8 cellular contexts compared by ENCODE assay signal in genomic region chr2:170873035-170873692, GRCh38. TPM values are rescaled to one million over a fixed set of nuclear protein-coding genes. Genes with fewer than 3 reads are reported as not detected.
DNase-seq lines count a peak whose midpoint lies in the region; ATAC-seq and TF ChIP-seq lines count a peak whose summit lies in the region.

No MANE protein-coding gene starts in this region.

- BruUV-seq in A673 (replicated peaks; lab: Mats Ljungman, UMichigan), result no TSS peak

- no peak overlapping the region for H3K27ac ChIP-seq in A673 (ENCODE audit: low read depth, low read length, poor library complexity, severe bottlenecking)

- CTCF ChIA-PET in A673 (lab: Charles Lee), result interaction anchor here (0.5 to 1.0 kb wide), 6 partner anchors 11 to 264 kb away, joined by 3 to 4 read pairs (median 4); partner anchors contain the start of genes GAD1 and GORASP2

- intact Hi-C loops in A673 (cut with micrococcal nuclease; ENCODE audit: unreplicated experiment), result loop anchor here (5.0 kb wide), 1 partner anchor 636 kb away; no protein-coding TSS in a partner anchor

- H3K9me3 ChIP-seq in A673 (ENCODE audit: low read depth, low read length, poor library complexity, severe bottlenecking), result no peaks in the 10 kb centered on the region

- no peak for TF ChIP-seq POLR2A in GM18505 (IDR thresholded peaks at IDR 0.05; ENCODE audit: borderline replicate concordance, extremely low read depth, insufficient read depth, insufficient read length)

- DNase-seq in A673 (ENCODE audit: low spot score), result peak; percentile 78
- peak; percentile 89 for DNase-seq in NCI-H2227 (lab: John Stamatoyannopoulos, UW; ENCODE audit: unreplicated experiment)
- peak; percentile 54 for DNase-seq in activated CD4-positive, alpha-beta T cell treated with anti-CD3 and anti-CD28 coated beads for 1 hour
- DNase-seq in choroid plexus epithelial cell (ENCODE audit: low read depth), result peak; percentile 76
- peak; percentile 78 for DNase-seq in left lobe of liver (ENCODE audit: low spot score)
- peak; percentile 78 to 80 for DNase-seq in stimulated activated CD4-positive, alpha-beta T cell treated with anti-CD3 and anti-CD28 coated beads, Interleukin-2, amount 100 ng/mL, for 48 hours

- peak; percentile 83 for ATAC-seq in GM18505 (IDR thresholded peaks at IDR 0.05; ENCODE audit: unreplicated experiment)
- peak; percentile 87 for ATAC-seq in HG03045 (IDR thresholded peaks at IDR 0.05; ENCODE audit: unreplicated experiment)
- peak; percentile 99 for ATAC-seq in left lobe of liver

- peak; percentile 98 for TF ChIP-seq CTCF in A673 (conservative IDR thresholded peaks at IDR 0.05; ENCODE audit: low read depth, low read length)
- peak; percentile 94 for TF ChIP-seq CTCF in choroid plexus epithelial cell (conservative IDR thresholded peaks at IDR 0.05; ENCODE audit: low read depth, low read length)

- H3K36me3 ChIP-seq in A673 (ENCODE audit: insufficient read depth, low read length, poor library complexity, severe bottlenecking), result no peaks in the 10 kb centered on the region

- POLR2A ChIA-PET in A673 (lab: Charles Lee; ENCODE audit: low non-redundant PET), result no interaction called here

- no peaks in the 10 kb centered on the region for H3K27me3 ChIP-seq in A673 (replicated peaks; ENCODE audit: insufficient read depth, low read depth, low read length, poor library complexity)

- H3K4me1 ChIP-seq in A673 (ENCODE audit: insufficient read depth, low read length, poor library complexity, severe bottlenecking), result no peaks in the 10 kb centered on the region

- H3K4me3 ChIP-seq in A673 (ENCODE audit: low read depth, low read length, poor library complexity, severe bottlenecking), result peak overlapping the region; percentile 26
- H3K4me3 ChIP-seq in choroid plexus epithelial cell (ENCODE audit: low read depth, low read length), result peak overlapping the region; percentile 37

RNA-seq across cellular contexts. Expression of gene GORASP2, which starts 55.9 kb away (rescaled TPM):
- total RNA-seq in A673 (2021), result 89.1 and 89.3 TPM in 2 replicates
- total RNA-seq in left lobe of liver, result 30.4 TPM

RNA-seq across cellular contexts. Expression of gene GAD1, which starts 56.5 kb away (rescaled TPM):
- total RNA-seq in A673 (2021), result 0.70 and 1.1 TPM in 2 replicates
- not detected for total RNA-seq in left lobe of liver
